In genomic region chr16:87461466-87461975, GRCh38 we compare ENCODE assay signal across 1 cellular context.
TF ChIP-seq lines count a peak whose summit lies in the region.

No MANE protein-coding gene starts in this region.

TF ChIP-seq in HEK293, 187 proteins besides CTCF, POLR2A, EP300 and RAD21 (continued from another document):
- TF ChIP-seq KLF7 (tag by site-specific recombination; IDR thresholded peaks at IDR 0.05; ENCODE audit: borderline replicate concordance) (no peak), MYNN (tag by site-specific recombination; IDR thresholded peaks at IDR 0.05; ENCODE audit: borderline replicate concordance) (no peak), ZBTB1 (tag by site-specific recombination; IDR thresholded peaks at IDR 0.05) (no peak), ZNF660 (tag by site-specific recombination; IDR thresholded peaks at IDR 0.05) (0 out of 2 replicates have a peak, but pooled peaks have one; percentile 44), ZBTB6 (tag by site-specific recombination; IDR thresholded peaks at IDR 0.05) (no peak), ZNF830 (tag by site-specific recombination; IDR thresholded peaks at IDR 0.05; ENCODE audit: low read depth) (no peak), ZBTB20 (tag by site-specific recombination; IDR thresholded peaks at IDR 0.05) (peak; percentile 22; the same call in 1 of the 2 replicates), PRDM2 (tag by site-specific recombination; IDR thresholded peaks at IDR 0.05; ENCODE audit: borderline replicate concordance) (no peak), ZEB2 (tag by site-specific recombination; IDR thresholded peaks at IDR 0.05) (peak; percentile 60; the same call in 1 of the 2 replicates), HOXD13 (CRISPR knock-in tag; IDR thresholded peaks at IDR 0.05; ENCODE audit: borderline replicate concordance) (no peak), ZNF341 (tag by site-specific recombination; IDR thresholded peaks at IDR 0.05; ENCODE audit: low read depth) (no peak), ZFP3 (tag by site-specific recombination; IDR thresholded peaks at IDR 0.05; ENCODE audit: low read depth) (no peak), YY2 (tag by site-specific recombination; IDR thresholded peaks at IDR 0.05) (no peak), KLF1 (tag by site-specific recombination; IDR thresholded peaks at IDR 0.05) (peak; percentile 74), ZNF670 (tag by site-specific recombination; IDR thresholded peaks at IDR 0.05; ENCODE audit: low read depth) (no peak), KLF16 (tag by site-specific recombination; IDR thresholded peaks at IDR 0.05) (peak; percentile 59; the same call in 1 of the 2 replicates), ZNF692 (tag by site-specific recombination; IDR thresholded peaks at IDR 0.05) (no peak), BCL11A (tag by site-specific recombination; IDR thresholded peaks at IDR 0.05; ENCODE audit: low read depth) (no peak), KLF9 (tag by site-specific recombination; IDR thresholded peaks at IDR 0.05; ENCODE audit: low read depth) (peak; percentile 88), FEZF1 (tag by site-specific recombination; IDR thresholded peaks at IDR 0.05) (no peak), GLIS2 (tag by site-specific recombination; IDR thresholded peaks at IDR 0.05) (0 out of 2 replicates have a peak, but pooled peaks have one; percentile 54)
